9 cellular contexts compared by ENCODE assay signal in the genomic region with DNA sequence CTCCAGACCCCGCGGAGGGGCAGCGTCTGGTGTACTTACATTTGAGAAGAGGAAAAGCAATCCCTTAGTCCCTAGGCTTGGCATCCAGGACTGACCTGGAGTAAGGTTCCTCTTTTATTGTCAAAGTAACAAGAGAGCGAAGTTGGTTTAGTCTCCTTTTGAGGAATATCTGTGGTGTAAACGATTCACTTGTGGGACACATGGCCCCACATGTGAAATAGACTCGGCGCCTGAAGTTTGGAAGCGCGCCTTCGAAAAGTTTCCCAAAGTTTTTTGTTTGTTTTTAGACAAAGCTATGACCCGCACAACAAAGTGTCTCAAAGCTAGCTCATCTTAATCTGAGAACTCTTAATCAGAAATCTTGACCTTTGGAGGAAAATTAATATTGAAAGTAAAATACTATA. TPM values are rescaled to one million over a fixed set of nuclear protein-coding genes. Genes with fewer than 3 reads are reported as not detected.
DNase-seq lines count a peak whose midpoint lies in the region; ATAC-seq, FAIRE-seq and TF ChIP-seq lines count a peak whose summit lies in the region.
"Had no signal": no experiment of that assay in that cellular context is flagged by ENCODE, and none has a peak within 500 bp of the region (broad histone marks: within the 10 kb centered on the region; RNA-seq: fewer than 3 reads in every experiment).

No MANE protein-coding gene starts in this region.

- 2% methylated on average over 11 of the region's 11 CpGs for WGBS in prostate gland

- no peaks in the 10 kb centered on the region for H3K9me3 ChIP-seq in prostate gland

- peak overlapping the region; percentile 47 to 87 for H3K4me3 ChIP-seq in prostate gland

- no peak for TF ChIP-seq POLR2A in prostate gland (IDR thresholded peaks at IDR 0.05)
- no peak for TF ChIP-seq POLR2A in GM12892 (IDR thresholded peaks at IDR 0.05; ENCODE audit: low read depth, low read length)

- TF ChIP-seq CTCF in prostate gland (IDR thresholded peaks at IDR 0.05), result no peak

- H3K4me1 Mint-ChIP-seq in T-helper 1 cell treated with Interleukin-12 subunit alpha and Interleukin-12 subunit beta and Interleukin-4 antibody, amounts not matched to agents 30 μg/mL and 1 μg/mL, for 36 hours (ENCODE audit: low read depth), result peaks cover 20% of the 10 kb centered on the region

- DNase-seq in T-helper 1 cell (no peak), SKM-1 treated with dmso at 0.1 percent for 144 hours (lab: John Stamatoyannopoulos, UW; ENCODE audit: unreplicated experiment) (peak; percentile 5), fibroblast of peridontal ligament (ENCODE audit: extremely low read depth) (peak; percentile 30), prostate gland (ENCODE audit: low spot score) (no peak), GM12892 (ENCODE audit: insufficient read length) (no peak), NCI-H510A treated with DMSO at 0.1 percent for 48 hours (lab: John Stamatoyannopoulos, UW) (no peak)

- peak overlapping the region; percentile 77 for H3K27ac Mint-ChIP-seq in T-helper 1 cell treated with Interleukin-12 subunit alpha and Interleukin-12 subunit beta and Interleukin-4 antibody, amounts not matched to agents 30 μg/mL and 1 μg/mL, for 36 hours

- peak overlapping the region; percentile 87 for H3K4me3 Mint-ChIP-seq in T-helper 1 cell treated with Interleukin-12 subunit alpha and Interleukin-12 subunit beta and Interleukin-4 antibody, amounts not matched to agents 30 μg/mL and 1 μg/mL, for 36 hours

- no peak for FAIRE-seq in GM12892 (lab: Jason Lieb, UNC)
- FAIRE-seq: endometrium had no signal

- H3K27me3 ChIP-seq in prostate gland (replicated peaks; ENCODE audit: insufficient read depth), result no peaks in the 10 kb centered on the region

- no peaks in the 10 kb centered on the region for H3K9me3 Mint-ChIP-seq in T-helper 1 cell treated with Interleukin-12 subunit alpha and Interleukin-12 subunit beta and Interleukin-4 antibody, amounts not matched to agents 30 μg/mL and 1 μg/mL, for 36 hours

- ATAC-seq in GM21515 (IDR thresholded peaks at IDR 0.05; ENCODE audit: unreplicated experiment), result no peak

- no peaks in the 10 kb centered on the region for H3K36me3 ChIP-seq in prostate gland

- H3K4me1 ChIP-seq in prostate gland (replicated peaks), result no peaks in the 10 kb centered on the region

- H3K27ac ChIP-seq in prostate gland, result peak overlapping the region; percentile 83 to 84

- intact Hi-C loops in prostate gland (cut with DNase I), result no loop called here

- peaks cover 25% of the 10 kb centered on the region for H3K36me3 Mint-ChIP-seq in T-helper 1 cell treated with Interleukin-12 subunit alpha and Interleukin-12 subunit beta and Interleukin-4 antibody, amounts not matched to agents 30 μg/mL and 1 μg/mL, for 36 hours (ENCODE audit: low read depth)

- no peaks in the 10 kb centered on the region for H3K27me3 Mint-ChIP-seq in T-helper 1 cell treated with Interleukin-12 subunit alpha and Interleukin-12 subunit beta and Interleukin-4 antibody, amounts not matched to agents 30 μg/mL and 1 μg/mL, for 36 hours (ENCODE audit: low read depth)

RNA-seq across cellular contexts. Expression of a gene that starts 0.7 kb away (rescaled TPM):
- 10 to 100 TPM; 12.8 to 16.6 TPM for total RNA-seq in prostate gland
- polyA plus RNA-seq in GM12892 (2012; ENCODE audit: missing spikeins), result 12.0 TPM

RNA-seq across cellular contexts. Expression of a gene that starts 23.7 kb away (rescaled TPM):
- 10 to 100 TPM; 73.3 to 87.3 TPM for total RNA-seq in prostate gland
- polyA plus RNA-seq in GM12892 (2012; ENCODE audit: missing spikeins), result 86.3 TPM

RNA-seq across cellular contexts. Expression of a gene that starts 35.4 kb away (rescaled TPM):
- total RNA-seq in prostate gland, result 10 to 100 TPM; 18.5 to 35.8 TPM
- 61.2 TPM for polyA plus RNA-seq in GM12892 (2012; ENCODE audit: missing spikeins)

Comparison
In these comparisons a context has a peak if more than half of its experiments do, and no peak if none do; other contexts are left out.
1. DNase-seq: peak in SKM-1 treated with dmso at 0.1 percent for 144 hours (single experiment) and fibroblast of peridontal ligament (single experiment); none in T-helper 1 cell (0 of 5), prostate gland (single experiment), GM12892 (single experiment) and NCI-H510A treated with DMSO at 0.1 percent for 48 hours (single experiment).